ENCODE assay signal across 1 cellular context in genomic region chr20:35312348-35312747, GRCh38.
A peak's percentile ranks its signal among the peaks of the same experiment; 100 is the strongest.
TF ChIP-seq lines count a peak whose summit lies in the region.

No MANE protein-coding gene starts in this region.

TF ChIP-seq in H1, 55 proteins besides CTCF, POLR2A, EP300 and RAD21:
- TF ChIP-seq SUZ12 (IDR thresholded peaks at IDR 0.05; ENCODE audit: low read length) (no peak), SP4 (IDR thresholded peaks at IDR 0.05; ENCODE audit: low read length) (no peak), BACH1 (IDR thresholded peaks at IDR 0.05; ENCODE audit: low read length) (peak; percentile 87), MAFK (IDR thresholded peaks at IDR 0.05; ENCODE audit: low read depth, low read length) (peak; percentile 53; the same call in 1 of the 2 replicates), GABPA (IDR thresholded peaks at IDR 0.05; ENCODE audit: borderline replicate concordance, insufficient read depth, low read length) (no peak)
TF ChIP-seq in H1: peak in this region for 2.
